Comparison of ENCODE assay signal across 41 cellular contexts in the genomic region with DNA sequence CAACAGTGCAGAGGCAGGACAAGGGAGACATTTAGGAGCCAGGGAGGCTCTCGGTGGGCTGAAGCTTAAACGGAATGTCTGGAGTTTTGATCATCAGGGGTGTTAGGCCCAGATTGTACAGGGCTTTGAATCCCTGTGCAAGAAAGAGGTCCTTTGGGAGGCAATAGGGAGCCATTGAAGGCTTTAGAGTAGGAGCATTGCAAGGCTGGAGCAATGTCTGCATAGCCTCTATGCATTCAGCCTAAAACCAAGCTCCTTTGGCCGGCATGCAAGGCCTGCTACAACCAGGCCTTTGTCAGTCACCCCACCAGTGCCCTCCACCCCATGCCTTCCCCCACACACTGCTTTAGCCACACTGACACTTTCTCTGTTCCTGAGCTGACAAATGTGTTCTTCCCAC. TPM values are rescaled to one million over a fixed set of nuclear protein-coding genes. Genes with fewer than 3 reads are reported as not detected.
"Had no signal": no experiment of that assay in that cellular context is flagged by ENCODE, and none has a peak within 500 bp of the region (broad histone marks: within the 10 kb centered on the region; RNA-seq: fewer than 3 reads in every experiment).

No MANE protein-coding gene starts in this region.

- H3K4me2 ChIP-seq: smooth muscle cell had no signal

- H3K27me3 ChIP-seq: pancreas, right atrium auricular region, thyroid gland had no signal

- H3K9me3 Mint-ChIP-seq: immature natural killer cell; nephron; stimulated activated effector memory CD8-positive, alpha-beta T cell treated with anti-CD3 and anti-CD28 coated beads, Interleukin-12 subunit alpha, Interleukin-12 subunit beta, amount 100 ng/mL, for 72 hours; type B pancreatic cell had no signal

- H3K4me1 Mint-ChIP-seq: immature natural killer cell; naive thymus-derived CD4-positive, alpha-beta T cell; stimulated activated effector memory CD8-positive, alpha-beta T cell treated with anti-CD3 and anti-CD28 coated beads, Interleukin-12 subunit alpha, Interleukin-12 subunit beta, amount 100 ng/mL, for 72 hours had no signal

- ATAC-seq: foreskin keratinocyte; gastroesophageal sphincter; heart right ventricle; naive thymus-derived CD4-positive, alpha-beta T cell; pancreas; sciatic nerve; stimulated activated effector memory CD8-positive, alpha-beta T cell treated with anti-CD3 and anti-CD28 coated beads, Interleukin-12 subunit alpha, Interleukin-12 subunit beta, amount 100 ng/mL, for 72 hours had no signal

- H3K27ac ChIP-seq: coronary artery, esophagus muscularis mucosa, foreskin keratinocyte, gastroesophageal sphincter, heart right ventricle, neutrophil, pancreas, right atrium auricular region, stomach, thyroid gland had no signal

- H3K9me3 ChIP-seq: esophagus muscularis mucosa, gastroesophageal sphincter, heart right ventricle, neutrophil, pancreas, right atrium auricular region, stomach, thyroid gland had no signal

- H3K4me1 ChIP-seq: esophagus muscularis mucosa, foreskin keratinocyte, gastroesophageal sphincter, heart right ventricle, pancreas, right atrium auricular region, stomach, thyroid gland had no signal

- H3K36me3 ChIP-seq: esophagus muscularis mucosa, gastroesophageal sphincter, heart right ventricle, neutrophil, pancreas, right atrium auricular region, stomach, thyroid gland had no signal

- H3K4me3 ChIP-seq: coronary artery, esophagus muscularis mucosa, gastroesophageal sphincter, heart right ventricle, pancreas, right atrium auricular region, smooth muscle cell, stomach, thyroid gland had no signal

- H3K36me3 Mint-ChIP-seq: immature natural killer cell; naive thymus-derived CD4-positive, alpha-beta T cell; stimulated activated effector memory CD8-positive, alpha-beta T cell treated with anti-CD3 and anti-CD28 coated beads, Interleukin-12 subunit alpha, Interleukin-12 subunit beta, amount 100 ng/mL, for 72 hours; type B pancreatic cell had no signal

- FAIRE-seq: endothelial cell of umbilical vein, keratinocyte, pancreas had no signal

- DNase-seq: dermis blood vessel endothelial cell; effector memory CD4-positive, alpha-beta T cell; foreskin keratinocyte; glutamatergic neuron; heart right ventricle; hippocampal formation; immature natural killer cell; mesenchymal stem cell; midbrain; naive thymus-derived CD4-positive, alpha-beta T cell; pancreas; stimulated activated CD4-positive, alpha-beta T cell treated with anti-CD3 and anti-CD28 coated beads, Interleukin-12 subunit alpha, Interleukin-12 subunit beta, amount 100 ng/mL, for 4 hours; stimulated activated CD4-positive, alpha-beta T cell treated with anti-CD3 and anti-CD28 coated beads, Interleukin-2, amount 100 ng/mL, for 24 hours; stimulated activated CD4-positive, alpha-beta T cell treated with anti-CD3 and anti-CD28 coated beads, Interleukin-4, amount 100 ng/mL, for 24 hours; stimulated activated naive CD4-positive, alpha-beta T cell treated with Interleukin-2 at 50 U/mL for 16 hours; stomach; thyroid gland had no signal

- H3K4me3 Mint-ChIP-seq: immature natural killer cell; naive thymus-derived CD4-positive, alpha-beta T cell; nephron; stimulated activated effector memory CD8-positive, alpha-beta T cell treated with anti-CD3 and anti-CD28 coated beads, Interleukin-12 subunit alpha, Interleukin-12 subunit beta, amount 100 ng/mL, for 72 hours; type B pancreatic cell had no signal

- H3K27ac Mint-ChIP-seq: immature natural killer cell; naive thymus-derived CD4-positive, alpha-beta T cell; nephron; stimulated activated effector memory CD8-positive, alpha-beta T cell treated with anti-CD3 and anti-CD28 coated beads, Interleukin-12 subunit alpha, Interleukin-12 subunit beta, amount 100 ng/mL, for 72 hours; type B pancreatic cell had no signal

RNA-seq across cellular contexts. Expression of a gene that starts 47.4 kb away (rescaled TPM):
- total RNA-seq: chondrocyte; dermis blood vessel endothelial cell; endothelial cell of umbilical vein; epithelial cell of proximal tubule; esophagus muscularis mucosa; fibroblast of lung; foreskin keratinocyte; gastroesophageal sphincter; heart right ventricle; left lobe of liver; lower leg skin; lung microvascular endothelial cell; mucosa of gallbladder; naive thymus-derived CD4-positive, alpha-beta T cell; omental fat pad; pancreas; progenitor cell of endocrine pancreas; right atrium auricular region; sciatic nerve; smooth muscle cell; stomach; subcutaneous adipose tissue; temporal lobe; thyroid gland; urinary bladder had no signal
- polyA plus RNA-seq: endothelial cell of umbilical vein; fibroblast of lung; foreskin keratinocyte; heart right ventricle; immature natural killer cell; keratinocyte; naive thymus-derived CD4-positive, alpha-beta T cell; pancreas; smooth muscle cell; stomach; urinary bladder had no signal
